Comparison of ENCODE assay signal across 8 cellular contexts in genomic region chr16:77951788-77952187, GRCh38.
A peak's percentile ranks its signal among the peaks of the same experiment; 100 is the strongest.
DNase-seq lines count a peak whose midpoint lies in the region; ATAC-seq and TF ChIP-seq lines count a peak whose summit lies in the region.

No MANE protein-coding gene starts in this region.

- H3K4me1 ChIP-seq in PC-9 (replicated peaks; ENCODE audit: insufficient read depth): no peaks in the 10 kb centered on the region

- peak; percentile 45 for ATAC-seq in HG03565 (IDR thresholded peaks at IDR 0.05; ENCODE audit: unreplicated experiment)
- ATAC-seq in GM19452 (IDR thresholded peaks at IDR 0.05; ENCODE audit: unreplicated experiment): no peak
- no peak for ATAC-seq in GM21717 (IDR thresholded peaks at IDR 0.05; ENCODE audit: unreplicated experiment)
- no peak for ATAC-seq in HG02970 (IDR thresholded peaks at IDR 0.05; ENCODE audit: low FRiP score, unreplicated experiment)

- H3K9me2 ChIP-seq in PC-9 (ENCODE audit: insufficient read depth): no peaks in the 10 kb centered on the region

- no peaks in the 10 kb centered on the region for H3F3A ChIP-seq in PC-9 (ENCODE audit: insufficient read depth, low read depth)

- no peak overlapping the region for H3K4me2 ChIP-seq in PC-9

- H3K27ac ChIP-seq in PC-9: no peak overlapping the region

- H2AFZ ChIP-seq in PC-9: no peak overlapping the region

- BruUV-seq in PC-9 (replicated peaks; lab: Mats Ljungman, UMichigan): no TSS peak

- H4K20me1 ChIP-seq in PC-9 (ENCODE audit: insufficient read depth): no peaks in the 10 kb centered on the region

- intact Hi-C loops in PC-9 (cut with micrococcal nuclease; ENCODE audit: unreplicated experiment): no loop called here

- peak; percentile 50; the same call in 1 of the 2 replicates for TF ChIP-seq CTCF in PC-9 (conservative IDR thresholded peaks at IDR 0.05)

- H3K9me3 ChIP-seq in PC-9 (ENCODE audit: insufficient read depth, low read depth): no peaks in the 10 kb centered on the region

- peak; percentile 22 for DNase-seq in ELR (ENCODE audit: low read depth)
- no peak for DNase-seq in PC-9
- peak; percentile 13 for DNase-seq in iris pigment epithelial cell (ENCODE audit: low read depth)
- DNase-seq in central memory CD4-positive, alpha-beta T cell: no peak

- H3K79me2 ChIP-seq in PC-9 (ENCODE audit: low read depth): no peaks in the 10 kb centered on the region

- no peaks in the 10 kb centered on the region for H3K36me3 ChIP-seq in PC-9 (ENCODE audit: low read depth)

- CTCF ChIA-PET in PC-9 (lab: Charles Lee): no interaction called here

- no peak overlapping the region for H3K4me3 ChIP-seq in PC-9

- POLR2A ChIA-PET in PC-9 (lab: Charles Lee; ENCODE audit: unreplicated experiment): no interaction called here

- peaks cover 48% of the 10 kb centered on the region for H3K27me3 ChIP-seq in PC-9 (ENCODE audit: insufficient read depth, low read depth)

Comparison
In these comparisons a context has a peak if more than half of its experiments do, and no peak if none do; other contexts are left out.
1. DNase-seq: peak in ELR (single experiment) and iris pigment epithelial cell (single experiment); none in PC-9 (0 of 2) and central memory CD4-positive, alpha-beta T cell (single experiment).